In genomic region chr7:74756673-74757072, GRCh38 we compare ENCODE assay signal across 6 cellular contexts. TPM values are rescaled to one million over a fixed set of nuclear protein-coding genes. Genes with fewer than 3 reads are reported as not detected.
"Had no signal": no experiment of that assay in that cellular context is flagged by ENCODE, and none has a peak within 500 bp of the region (broad histone marks: within the 10 kb centered on the region; RNA-seq: fewer than 3 reads in every experiment).

No MANE protein-coding gene starts in this region.

RNA-seq across cellular contexts. Expression of gene NCF1, which starts 17.1 kb away (rescaled TPM):
- total RNA-seq: neural crest cell, occipital lobe, osteoblast, progenitor cell of endocrine pancreas, pulmonary artery endothelial cell, suprapubic skin had no signal
